In genomic region chr21:45421846-45422775, GRCh38 we compare ENCODE assay signal across 1 cellular context.
TF ChIP-seq lines count a peak whose summit lies in the region.

No MANE protein-coding gene starts in this region.

TF ChIP-seq in WTC11, 78 proteins besides CTCF, POLR2A, EP300 and RAD21 (continued from another document):
- TF ChIP-seq ZBTB21 (CRISPR knock-in tag; IDR thresholded peaks at IDR 0.05; ENCODE audit: borderline replicate concordance) (no peak), ATF2 (CRISPR knock-in tag; IDR thresholded peaks at IDR 0.05; ENCODE audit: borderline replicate concordance, low read depth) (no peak), PRDM15 (CRISPR knock-in tag; IDR thresholded peaks at IDR 0.05) (no peak)
